ENCODE assay signal across 19 cellular contexts in genomic region chr2:120486441-120486840, GRCh38.
"Had no signal": no experiment of that assay in that cellular context is flagged by ENCODE, and none has a peak within 500 bp of the region (broad histone marks: within the 10 kb centered on the region; RNA-seq: fewer than 3 reads in every experiment).

No MANE protein-coding gene starts in this region.

- H3K4me1 ChIP-seq: esophagus muscularis mucosa, gastroesophageal sphincter, prostate gland, upper lobe of left lung had no signal

- H3K4me3 Mint-ChIP-seq: activated naive CD4-positive, alpha-beta T cell treated with anti-CD3 and anti-CD28 coated beads, Interleukin-2, amount 50 U/mL, for 24 hours; brain; effector memory CD8-positive, alpha-beta T cell; naive thymus-derived CD4-positive, alpha-beta T cell; neural crest cell; WTC11 had no signal

- H3K9me3 Mint-ChIP-seq: activated naive CD4-positive, alpha-beta T cell treated with anti-CD3 and anti-CD28 coated beads, Interleukin-2, amount 50 U/mL, for 24 hours; effector memory CD8-positive, alpha-beta T cell; neural crest cell; WTC11 had no signal

- H3K36me3 Mint-ChIP-seq: activated naive CD4-positive, alpha-beta T cell treated with anti-CD3 and anti-CD28 coated beads, Interleukin-2, amount 50 U/mL, for 24 hours; brain; naive thymus-derived CD4-positive, alpha-beta T cell; WTC11 had no signal

- H3K9me3 ChIP-seq: esophagus muscularis mucosa, gastroesophageal sphincter, prostate gland, upper lobe of left lung had no signal

- DNase-seq: activated gamma-delta T cell treated with Interleukin-2 at 50 U/mL for 16 hours; activated T-cell treated with anti-CD3 and anti-CD28 coated beads, Interleukin-2, amount 50 U/mL, for 1 hour; anterior cingulate cortex; caudate nucleus; effector memory CD8-positive, alpha-beta T cell; naive thymus-derived CD4-positive, alpha-beta T cell; right cardiac atrium; stimulated activated CD4-positive, alpha-beta T cell treated with anti-CD3 and anti-CD28 coated beads, Interleukin-12 subunit alpha, Interleukin-12 subunit beta, amount 100 ng/mL, for 4 hours; stimulated activated CD4-positive, alpha-beta T cell treated with anti-CD3 and anti-CD28 coated beads, Interleukin-4, amount 100 ng/mL, for 4 hours; stimulated activated naive CD8-positive, alpha-beta T cell treated with anti-CD3 and anti-CD28 coated beads, Interleukin-15, Interleukin-2, amounts not matched to agents 100 U/mL and 50 U/mL, for 24 hours; upper lobe of left lung had no signal

- H3K27me3 ChIP-seq: upper lobe of left lung had no signal

- H3K4me1 Mint-ChIP-seq: activated naive CD4-positive, alpha-beta T cell treated with anti-CD3 and anti-CD28 coated beads, Interleukin-2, amount 50 U/mL, for 24 hours; naive thymus-derived CD4-positive, alpha-beta T cell had no signal

- H3K27ac ChIP-seq: esophagus muscularis mucosa, gastroesophageal sphincter, prostate gland, upper lobe of left lung had no signal

- H3K27ac Mint-ChIP-seq: activated naive CD4-positive, alpha-beta T cell treated with anti-CD3 and anti-CD28 coated beads, Interleukin-2, amount 50 U/mL, for 24 hours; brain; effector memory CD8-positive, alpha-beta T cell; naive thymus-derived CD4-positive, alpha-beta T cell; WTC11 had no signal

- H3K4me3 ChIP-seq: esophagus muscularis mucosa, gastroesophageal sphincter, lung, prostate gland, upper lobe of left lung had no signal

- ATAC-seq: effector memory CD8-positive, alpha-beta T cell; gastroesophageal sphincter; right cardiac atrium; stimulated activated naive CD8-positive, alpha-beta T cell treated with anti-CD3 and anti-CD28 coated beads, Interleukin-15, Interleukin-2, amounts not matched to agents 100 U/mL and 50 U/mL, for 24 hours; WTC11 had no signal

- H3K36me3 ChIP-seq: esophagus muscularis mucosa, gastroesophageal sphincter, prostate gland, upper lobe of left lung had no signal
